Comparison of ENCODE assay signal across 8 cellular contexts in the genomic region with DNA sequence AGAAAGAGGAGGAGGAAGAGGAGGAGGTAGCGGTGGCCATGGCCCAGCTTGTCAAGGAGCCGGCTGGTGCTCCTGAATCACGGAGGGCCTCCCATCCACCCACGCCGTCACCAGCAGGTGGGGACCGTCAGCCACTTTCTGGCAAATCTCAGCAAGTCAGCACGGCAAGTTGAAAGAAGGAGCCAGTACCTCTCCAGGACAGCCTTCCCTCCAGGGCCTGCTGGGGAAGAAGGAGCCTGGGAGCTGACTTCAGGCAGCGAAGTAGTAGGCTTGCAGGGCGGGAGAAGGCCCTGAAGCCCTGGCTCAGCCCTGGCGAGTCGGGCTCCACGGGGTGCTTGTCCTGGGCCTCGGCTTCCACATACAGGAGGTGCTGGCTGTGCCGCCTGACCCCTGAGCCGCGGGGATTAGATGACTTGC.
DNase-seq lines count a peak whose midpoint lies in the region; ATAC-seq and TF ChIP-seq lines count a peak whose summit lies in the region.

No MANE protein-coding gene starts in this region.

- TF ChIP-seq CTCF in mammary epithelial cell (conservative IDR thresholded peaks at IDR 0.05 in 1 of 2, IDR thresholded peaks at IDR 0.05 in 1 of 2; ENCODE audit: extremely low read depth in 1 of 2, insufficient read depth in 1 of 2, low read depth in 1 of 2, low read length in 2 of 2) (peak; percentile 44 to 80), left lung (IDR thresholded peaks at IDR 0.05) (peak; percentile 35 to 41)

- H3K36me3 ChIP-seq in mammary epithelial cell (ENCODE audit: insufficient read depth, low read length) (no peaks in the 10 kb centered on the region), left lung (no peaks in the 10 kb centered on the region)

- H4K20me1 ChIP-seq in mammary epithelial cell (ENCODE audit: insufficient read depth, low read length) = no peaks in the 10 kb centered on the region

- H2AFZ ChIP-seq in mammary epithelial cell (ENCODE audit: low read depth, low read length) = no peak overlapping the region

- intact Hi-C loops in mammary epithelial cell (cut with micrococcal nuclease) = loop anchor here (1.0 to 2.0 kb wide), 3 partner anchors 127 to 288 kb away; no protein-coding TSS in a partner anchor
- intact Hi-C loops in left lung (cut with DNase I) = no loop called here

- no peaks in the 10 kb centered on the region for H3K79me2 ChIP-seq in mammary epithelial cell (ENCODE audit: insufficient read depth, low read length)

- H3K9me3 ChIP-seq in mammary epithelial cell (replicated peaks; ENCODE audit: insufficient read depth, low read length) = no peaks in the 10 kb centered on the region
- no peaks in the 10 kb centered on the region for H3K9me3 ChIP-seq in left lung

- no peak overlapping the region for H3K4me2 ChIP-seq in mammary epithelial cell (ENCODE audit: insufficient read depth, low read depth, low read length)

- in situ Hi-C loops in mammary epithelial cell (cut with MboI; ENCODE audit: low sequenced_read_pairs in 2 of 2) = loop anchor here (5.0 to 10.0 kb wide), 2 partner anchors 64 to 287 kb away; no protein-coding TSS in a partner anchor

- H3K9ac ChIP-seq in mammary epithelial cell (ENCODE audit: insufficient read depth, low read length) = no peak overlapping the region

- CTCF ChIA-PET in mammary epithelial cell (lab: Charles Lee; ENCODE audit: low non-redundant PET) = interaction anchor here (0.6 to 1.2 kb wide), 3 partner anchors 234 to 290 kb away, joined by 3 to 9 read pairs (median 4); no protein-coding TSS in a partner anchor

- peak; percentile 95 for ATAC-seq in left lung
- ATAC-seq in HG02798 (IDR thresholded peaks at IDR 0.05; ENCODE audit: poor library complexity, unreplicated experiment) = no peak
- no peak for ATAC-seq in GM18909 (IDR thresholded peaks at IDR 0.05; ENCODE audit: poor library complexity, unreplicated experiment)

- no peaks in the 10 kb centered on the region for H3K27me3 ChIP-seq in mammary epithelial cell (ENCODE audit: insufficient read depth, low read length)
- H3K27me3 ChIP-seq in left lung = no peaks in the 10 kb centered on the region

- H3K4me3 ChIP-seq in mammary epithelial cell (replicated peaks in 1 of 3; ENCODE audit: insufficient read depth in 1 of 3, low read depth in 2 of 3, low read length in 3 of 3) (no peak overlapping the region), left lung (no peak overlapping the region)

- WGBS in mammary epithelial cell (ENCODE audit: low coverage, missing lambda C conversion rate) = 24% methylated on average over 9 of the region's 16 CpGs

- H3K27ac ChIP-seq in mammary epithelial cell (ENCODE audit: insufficient read depth, low read depth, low read length) (no peak overlapping the region), left lung (no peak overlapping the region)

- DNase-seq in NCI-H1417 (lab: John Stamatoyannopoulos, UW) (peak in 2 of 3 experiments; percentile 36 to 55), NCI-H1417 treated with DMSO at 0.1 percent for 48 hours (lab: John Stamatoyannopoulos, UW) (no peak), T-helper 9 cell (peak; percentile 58), mammary epithelial cell (peak; percentile 36), left lung (peak; percentile 82 to 86)
- DNase-seq in stimulated activated CD4-positive, alpha-beta T cell treated with anti-CD3 and anti-CD28 coated beads, TNF-alpha, amount 100 ng/mL, for 48 hours (ENCODE audit: low read depth in 3 of 3) = peak; percentile 27 to 41 (median 28)

- dilution Hi-C loops in mammary epithelial cell (cut with HindIII; ENCODE audit: low sequenced_read_pairs) = no loop called here

- H3K4me1 ChIP-seq in mammary epithelial cell (ENCODE audit: insufficient read depth, low read length) = no peaks in the 10 kb centered on the region
- peaks cover 0 to 4% of the 10 kb centered on the region in 2 donors for H3K4me1 ChIP-seq in left lung

- no TSS peak for BruUV-seq in mammary epithelial cell (replicated peaks; lab: Mats Ljungman, UMichigan)
